8 cellular contexts compared by ENCODE assay signal in genomic region chr1:212595787-212596714, GRCh38. TPM values are rescaled to one million over a fixed set of nuclear protein-coding genes. Genes with fewer than 3 reads are reported as not detected.
DNase-seq lines count a peak whose midpoint lies in the region; ATAC-seq and TF ChIP-seq lines count a peak whose summit lies in the region.

No MANE protein-coding gene starts in this region.

- H3K4me1 ChIP-seq in lower lobe of right lung, result peaks cover 9% of the 10 kb centered on the region
- H3K4me1 ChIP-seq in upper lobe of right lung, result peaks cover 6% of the 10 kb centered on the region

- in situ Hi-C loops in brain microvascular endothelial cell (cut with HindIII; ENCODE audit: low pct_ligation_motif_present, low sequenced_read_pairs), result no loop called here

- DNase-seq in DMS153 (lab: John Stamatoyannopoulos, UW) (peak; percentile 80), RPMI8226 (peak; percentile 90), brain microvascular endothelial cell (peak; percentile 95), lower lobe of right lung (no peak), upper lobe of right lung (no peak), COLO668 (lab: John Stamatoyannopoulos, UW; ENCODE audit: unreplicated experiment) (no peak)

- H3K36me3 ChIP-seq in brain microvascular endothelial cell (replicated peaks) (no peaks in the 10 kb centered on the region), lower lobe of right lung (no peaks in the 10 kb centered on the region), upper lobe of right lung (no peaks in the 10 kb centered on the region)

- intact Hi-C loops in lower lobe of right lung (cut with DNase I) (no loop called here), upper lobe of right lung (cut with DNase I) (no loop called here)

- TF ChIP-seq CTCF in brain microvascular endothelial cell (IDR thresholded peaks at IDR 0.05; ENCODE audit: low read depth, low read length, missing control alignments), result peak; percentile 80
- TF ChIP-seq CTCF in lower lobe of right lung (IDR thresholded peaks at IDR 0.05), result peak; percentile 48
- TF ChIP-seq CTCF in upper lobe of right lung (IDR thresholded peaks at IDR 0.05), result peak; percentile 48

- H3K4me3 ChIP-seq in brain microvascular endothelial cell (ENCODE audit: low read depth, low read length) (no peak overlapping the region), lower lobe of right lung (peak overlapping the region; percentile 7), upper lobe of right lung (no peak overlapping the region)

- H3K27me3 ChIP-seq in brain microvascular endothelial cell (replicated peaks) (peaks cover 2% of the 10 kb centered on the region), lower lobe of right lung (ENCODE audit: low read depth) (no peaks in the 10 kb centered on the region), upper lobe of right lung (peaks cover 5% of the 10 kb centered on the region)

- H3K9me3 ChIP-seq in lower lobe of right lung, result no peaks in the 10 kb centered on the region
- H3K9me3 ChIP-seq in upper lobe of right lung, result no peaks in the 10 kb centered on the region

- peak overlapping the region; percentile 99 for H3K27ac ChIP-seq in brain microvascular endothelial cell
- H3K27ac ChIP-seq in lower lobe of right lung, result peak overlapping the region; percentile 76
- H3K27ac ChIP-seq in upper lobe of right lung, result peak overlapping the region; percentile 55

- peak; percentile 99 for ATAC-seq in GM19351 (IDR thresholded peaks at IDR 0.05; ENCODE audit: unreplicated experiment)
- ATAC-seq in HG03342 (IDR thresholded peaks at IDR 0.05; ENCODE audit: unreplicated experiment), result peak; percentile 95
- ATAC-seq in lower lobe of right lung, result peak; percentile 88 to 93
- ATAC-seq in upper lobe of right lung, result peak; percentile 84

RNA-seq across cellular contexts. Expression of gene ATF3, which starts 12.5 kb away (rescaled TPM):
- total RNA-seq in lower lobe of right lung, result 25.8 TPM
- total RNA-seq in upper lobe of right lung, result 28.9 TPM

Comparison
In these comparisons a context has a peak if more than half of its experiments do, and no peak if none do; other contexts are left out.
1. DNase-seq: peak in DMS153 (single experiment), RPMI8226 (single experiment) and brain microvascular endothelial cell (single experiment); none in lower lobe of right lung (single experiment), upper lobe of right lung (single experiment) and COLO668 (single experiment).
2. Peak in every context shown above with its lines, with median percentiles within 50 percentile points of each other: ATAC-seq, H3K27ac ChIP-seq and CTCF ChIP-seq.